In the genomic region with DNA sequence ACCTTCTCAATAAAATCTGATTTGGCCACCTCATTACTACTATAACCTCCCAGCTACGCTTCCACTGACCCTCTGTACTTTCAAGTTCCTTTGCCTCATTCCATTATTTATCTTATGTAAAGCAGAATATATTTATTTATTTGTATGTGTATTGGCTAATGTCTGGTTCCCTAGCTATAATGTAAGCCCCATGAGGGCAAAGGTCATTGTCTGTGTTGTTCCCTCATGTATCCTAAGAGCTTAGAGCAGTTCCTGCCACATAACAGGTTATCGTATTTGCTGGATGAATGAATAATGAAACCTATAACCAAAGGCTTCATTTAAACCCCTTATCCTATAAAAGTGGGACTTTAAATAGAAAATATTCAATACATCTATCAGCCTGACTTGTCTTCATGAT, we compare ENCODE assay signal across 7 cellular contexts.
"Had no signal": no experiment of that assay in that cellular context is flagged by ENCODE, and none has a peak within 500 bp of the region (broad histone marks: within the 10 kb centered on the region; RNA-seq: fewer than 3 reads in every experiment).

No MANE protein-coding gene starts in this region.

- H3K9ac ChIP-seq: KMS-11 had no signal

- ATAC-seq: K562 had no signal

- FAIRE-seq: HTR-8/SVneo, K562 had no signal

- DNase-seq: IMR-90, KBM-7, KG1 had no signal

- H3K4me2 ChIP-seq: KMS-11 had no signal

- H3K4me3 ChIP-seq: K562 had no signal

- H3K27ac ChIP-seq: HL-60, KMS-11 had no signal
